Comparison of ENCODE assay signal across 21 cellular contexts in genomic region chr21:42073140-42074099, GRCh38. TPM values are rescaled to one million over a fixed set of nuclear protein-coding genes. Genes with fewer than 3 reads are reported as not detected.
A peak's percentile ranks its signal among the peaks of the same experiment; 100 is the strongest.
DNase-seq lines count a peak whose midpoint lies in the region; ATAC-seq and TF ChIP-seq lines count a peak whose summit lies in the region.
"Had no signal": no experiment of that assay in that cellular context is flagged by ENCODE, and none has a peak within 500 bp of the region (broad histone marks: within the 10 kb centered on the region; RNA-seq: fewer than 3 reads in every experiment).

No MANE protein-coding gene starts in this region.

- no peak overlapping the region for H3K27ac Mint-ChIP-seq in Caco-2 (ENCODE audit: unreplicated experiment)
- H3K27ac Mint-ChIP-seq: activated B cell treated with CpG ODN at 0.5 μM for 24 hours; activated naive CD8-positive, alpha-beta T cell treated with anti-CD3 and anti-CD28 coated beads for 36 hours; activated T-helper 1 cell treated with anti-CD3 and anti-CD28 coated beads, Interleukin-12 subunit alpha, Interleukin-12 subunit beta, Interleukin-2, Interleukin-4 antibody, amounts not matched to agents 30 ng/mL and 10 ng/mL and 1 ng/mL, durations not matched to agents 14 hours and 24 hours and 36 hours; CD8-positive, alpha-beta memory T cell; mesothelial cell of epicardium had no signal

- ATAC-seq in left colon = peak; percentile 60

- no peaks in the 10 kb centered on the region; the same call in 1 of the 2 replicates for H3K9me3 ChIP-seq in AG04450 (ENCODE audit: control insufficient read depth, insufficient read depth, low read length)
- no peaks in the 10 kb centered on the region for H3K9me3 ChIP-seq in Caco-2
- H3K9me3 ChIP-seq: right atrium auricular region, transverse colon had no signal

- CTCF ChIA-PET in AG04450 (lab: Charles Lee) (no interaction called here), Caco-2 (lab: Charles Lee) (interaction anchor here (0.5 to 1.4 kb wide), 3 partner anchors 34 to 295 kb away, joined by 7 to 8 read pairs (median 7); no protein-coding TSS in a partner anchor)

- no peaks in the 10 kb centered on the region for H3K9me3 Mint-ChIP-seq in Caco-2 (ENCODE audit: unreplicated experiment)
- H3K9me3 Mint-ChIP-seq: activated B cell treated with CpG ODN at 0.5 μM for 24 hours; activated naive CD8-positive, alpha-beta T cell treated with anti-CD3 and anti-CD28 coated beads for 36 hours; activated T-helper 1 cell treated with anti-CD3 and anti-CD28 coated beads, Interleukin-12 subunit alpha, Interleukin-12 subunit beta, Interleukin-2, Interleukin-4 antibody, amounts not matched to agents 30 ng/mL and 10 ng/mL and 1 ng/mL, durations not matched to agents 14 hours and 24 hours and 36 hours; CD8-positive, alpha-beta memory T cell; mesothelial cell of epicardium had no signal

- DNase-seq in AG04450 (ENCODE audit: low read depth, low spot score) = no peak
- peak; percentile 50 for DNase-seq in NCI-H510A (lab: John Stamatoyannopoulos, UW)
- DNase-seq in left colon = no peak
- no peak for DNase-seq in NOMO-1 treated with DMSO at 0.1 percent for 48 hours (lab: John Stamatoyannopoulos, UW; ENCODE audit: unreplicated experiment)
- no peak for DNase-seq in OCI-M1 (lab: John Stamatoyannopoulos, UW)
- no peak for DNase-seq in Caco-2
- no peak for DNase-seq in activated CD4-positive, alpha-beta T cell treated with anti-CD3 and anti-CD28 coated beads, Interleukin-2, amount 50 U/mL, for 1 hour
- DNase-seq: activated B cell treated with CpG ODN at 0.5 μM for 24 hours; activated naive CD8-positive, alpha-beta T cell treated with anti-CD3 and anti-CD28 coated beads for 36 hours; NCI-H2081; stimulated activated naive CD4-positive, alpha-beta T cell; transverse colon had no signal

- no peak overlapping the region for H3K27ac ChIP-seq in AG04450 (ENCODE audit: low read depth, low read length)
- H3K27ac ChIP-seq: right atrium auricular region, transverse colon had no signal

- TF ChIP-seq CTCF in AG04450 (IDR thresholded peaks at IDR 0.05; ENCODE audit: low read depth, low read length) (0 out of 2 replicates have a peak, but pooled peaks have one; percentile 2), GM12872 (IDR thresholded peaks at IDR 0.05; ENCODE audit: insufficient read depth, low read depth, low read length) (peak; percentile 19; the same call in 1 of the 3 replicates), Caco-2 (IDR thresholded peaks at IDR 0.05; ENCODE audit: insufficient read depth in 1 of 2, low read depth in 1 of 2, low read length in 1 of 2, severe bottlenecking in 1 of 2, unreplicated experiment in 1 of 2) (no peak)

- no peaks in the 10 kb centered on the region for H3K27me3 Mint-ChIP-seq in Caco-2 (ENCODE audit: insufficient read depth, unreplicated experiment)
- H3K27me3 Mint-ChIP-seq: activated B cell treated with CpG ODN at 0.5 μM for 24 hours; activated naive CD8-positive, alpha-beta T cell treated with anti-CD3 and anti-CD28 coated beads for 36 hours had no signal

- intact Hi-C loops in left colon (cut with DNase I, micrococcal nuclease) = no loop called here
- intact Hi-C loops in Caco-2 (cut with micrococcal nuclease; ENCODE audit: unreplicated experiment) = no loop called here

- no peak overlapping the region for H3K4me3 Mint-ChIP-seq in Caco-2 (ENCODE audit: unreplicated experiment)
- H3K4me3 Mint-ChIP-seq: activated B cell treated with CpG ODN at 0.5 μM for 24 hours; activated naive CD8-positive, alpha-beta T cell treated with anti-CD3 and anti-CD28 coated beads for 36 hours; activated T-helper 1 cell treated with anti-CD3 and anti-CD28 coated beads, Interleukin-12 subunit alpha, Interleukin-12 subunit beta, Interleukin-2, Interleukin-4 antibody, amounts not matched to agents 30 ng/mL and 10 ng/mL and 1 ng/mL, durations not matched to agents 14 hours and 24 hours and 36 hours; CD8-positive, alpha-beta memory T cell; mesothelial cell of epicardium had no signal

- POLR2A ChIA-PET in AG04450 (lab: Yijun Ruan, JAX) = no interaction called here
- POLR2A ChIA-PET in Caco-2 (lab: Charles Lee) = no interaction called here

- H3K36me3 ChIP-seq in Caco-2 (ENCODE audit: control insufficient read depth, insufficient read depth, low read length) = no peaks in the 10 kb centered on the region
- H3K36me3 ChIP-seq: right atrium auricular region, transverse colon had no signal

- H3K4me3 ChIP-seq in AG04450 (ENCODE audit: low read depth, low read length) = no peak overlapping the region
- no peak overlapping the region for H3K4me3 ChIP-seq in Caco-2 (ENCODE audit: low read depth, low read length)
- H3K4me3 ChIP-seq: right atrium auricular region, transverse colon had no signal

- H3K4me1 ChIP-seq in Caco-2 = peaks cover 29% of the 10 kb centered on the region
- H3K4me1 ChIP-seq: right atrium auricular region, transverse colon had no signal

- H3K4me1 Mint-ChIP-seq in Caco-2 (ENCODE audit: low read depth, unreplicated experiment) = peaks cover 31% of the 10 kb centered on the region

- H3K27me3 ChIP-seq in AG04450 (ENCODE audit: control insufficient read depth, insufficient read depth, low read length) = peaks cover 23% of the 10 kb centered on the region
- no peaks in the 10 kb centered on the region for H3K27me3 ChIP-seq in Caco-2 (replicated peaks; ENCODE audit: control insufficient read depth, insufficient read depth, low read length)
- H3K27me3 ChIP-seq: right atrium auricular region, transverse colon had no signal

- no peaks in the 10 kb centered on the region for H3K36me3 Mint-ChIP-seq in Caco-2 (ENCODE audit: insufficient read depth, unreplicated experiment)
- H3K36me3 Mint-ChIP-seq: activated naive CD8-positive, alpha-beta T cell treated with anti-CD3 and anti-CD28 coated beads for 36 hours; CD8-positive, alpha-beta memory T cell; mesothelial cell of epicardium had no signal

- BruUV-seq in Caco-2 (replicated peaks; lab: Mats Ljungman, UMichigan) = no TSS peak

RNA-seq across cellular contexts. Expression of gene UMODL1, which starts 2.3 kb away (rescaled TPM):
- 0.01 and 0.09 TPM in 2 replicates for polyA plus RNA-seq in AG04450 (2011; rRNA removed)
- 0.05 TPM in 1 of 2 replicates, not detected in the other for polyA minus RNA-seq in AG04450 (2011; rRNA and poly(A)+ RNA removed)
- total RNA-seq in left colon (under 1 TPM; 0.28 to 0.43 TPM), Caco-2 (2022) (0.20 and 0.21 TPM in 2 replicates)
- total RNA-seq: activated CD8-positive, alpha-beta memory T cell treated with anti-CD3 and anti-CD28 coated beads for 36 hours; activated naive CD8-positive, alpha-beta T cell treated with anti-CD3 and anti-CD28 coated beads for 36 hours; activated T-helper 1 cell treated with anti-CD3 and anti-CD28 coated beads, Interleukin-12 subunit alpha, Interleukin-12 subunit beta, Interleukin-2, Interleukin-4 antibody, amounts not matched to agents 30 ng/mL and 10 ng/mL and 1 ng/mL, durations not matched to agents 14 hours and 24 hours and 36 hours; dermis microvascular lymphatic vessel endothelial cell; frontal cortex; mesothelial cell of epicardium; right atrium auricular region; SK-MEL-5 had no signal
- polyA plus RNA-seq: CD8-positive, alpha-beta memory T cell had no signal

Comparison
In these comparisons a context has a peak if more than half of its experiments do, and no peak if none do; other contexts are left out.
1. CTCF ChIP-seq: peak in AG04450 (single experiment) and GM12872 (single experiment); none in Caco-2 (0 of 2).